6 cellular contexts compared by ENCODE assay signal in the genomic region with DNA sequence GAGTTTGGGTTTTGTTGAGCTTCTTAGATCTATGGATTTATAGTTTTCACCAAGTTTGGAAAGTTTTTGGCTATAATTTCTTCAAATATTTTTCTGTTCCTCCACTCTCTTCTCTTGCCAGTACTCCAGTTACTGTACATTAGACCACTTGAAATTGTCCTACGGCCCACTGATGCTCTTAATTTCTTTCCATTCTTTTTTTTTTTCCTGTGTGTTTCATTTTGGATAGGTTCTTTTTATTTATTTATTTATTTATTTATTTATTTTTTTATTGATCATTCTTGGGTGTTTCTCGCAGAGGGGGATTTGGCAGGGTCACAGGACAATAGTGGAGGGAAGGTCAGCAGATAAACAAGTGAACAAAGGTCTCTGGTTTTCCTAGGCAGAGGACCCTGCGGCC. TPM values are rescaled to one million over a fixed set of nuclear protein-coding genes. Genes with fewer than 3 reads are reported as not detected.
DNase-seq lines count a peak whose midpoint lies in the region; ATAC-seq and TF ChIP-seq lines count a peak whose summit lies in the region.
"Not testable (repeated sequence)": the region's sequence is repeated elsewhere in the genome, so short reads cannot be mapped to it uniquely, and the experiment has no call there.

No MANE protein-coding gene starts in this region.

- peaks cover 23 to 55% (median 45%) of the 10 kb centered on the region in 4 donors for H3K4me1 Mint-ChIP-seq in CD4-positive, CD25-positive, alpha-beta regulatory T cell
- H3K4me1 Mint-ChIP-seq in T-helper 17 cell = peaks cover 45% of the 10 kb centered on the region
- peaks cover 54% of the 10 kb centered on the region for H3K4me1 Mint-ChIP-seq in activated naive CD4-positive, alpha-beta T cell treated with anti-CD3 and anti-CD28 coated beads, Interleukin-2, amount 50 U/mL, for 24 hours
- H3K4me1 Mint-ChIP-seq in glutamatergic neuron (ENCODE audit: low read depth, unreplicated experiment) = peaks cover 10% of the 10 kb centered on the region
- H3K4me1 Mint-ChIP-seq in stimulated activated naive CD8-positive, alpha-beta T cell treated with anti-CD3 and anti-CD28 coated beads, Interleukin-15, Interleukin-2, amounts not matched to agents 100 ng/mL and 50 ng/mL, for 24 hours (ENCODE audit: low read depth) = peaks cover 32% of the 10 kb centered on the region

- H3K27me3 ChIP-seq in CD4-positive, CD25-positive, alpha-beta regulatory T cell (ENCODE audit: control insufficient read depth, insufficient read depth, low read length); ectodermal cell (ENCODE audit: control insufficient read depth, insufficient read depth, low read length, poor library complexity, severe bottlenecking): not testable (repeated sequence)

- not testable (repeated sequence) for TF ChIP-seq CTCF in glutamatergic neuron (IDR thresholded peaks at IDR 0.05; ENCODE audit: partially characterized antibody, unreplicated experiment)

- H3K9me3 ChIP-seq in CD4-positive, CD25-positive, alpha-beta regulatory T cell (ENCODE audit: control insufficient read depth in 2 of 2, low read length in 2 of 2); T-helper 17 cell (ENCODE audit: control insufficient read depth, low read length, poor library complexity, severe bottlenecking); ectodermal cell (ENCODE audit: control insufficient read depth, low read length): not testable (repeated sequence)

- not testable (repeated sequence) for H3K4me3 Mint-ChIP-seq in CD4-positive, CD25-positive, alpha-beta regulatory T cell; T-helper 17 cell; activated naive CD4-positive, alpha-beta T cell treated with anti-CD3 and anti-CD28 coated beads, Interleukin-2, amount 50 U/mL, for 24 hours; glutamatergic neuron (ENCODE audit: unreplicated experiment); stimulated activated naive CD8-positive, alpha-beta T cell treated with anti-CD3 and anti-CD28 coated beads, Interleukin-15, Interleukin-2, amounts not matched to agents 100 ng/mL and 50 ng/mL, for 24 hours

- not testable (repeated sequence) for H3K9me3 Mint-ChIP-seq in CD4-positive, CD25-positive, alpha-beta regulatory T cell; activated naive CD4-positive, alpha-beta T cell treated with anti-CD3 and anti-CD28 coated beads, Interleukin-2, amount 50 U/mL, for 24 hours; glutamatergic neuron (ENCODE audit: unreplicated experiment); stimulated activated naive CD8-positive, alpha-beta T cell treated with anti-CD3 and anti-CD28 coated beads, Interleukin-15, Interleukin-2, amounts not matched to agents 100 ng/mL and 50 ng/mL, for 24 hours

- H3K4me3 ChIP-seq in CD4-positive, CD25-positive, alpha-beta regulatory T cell (ENCODE audit: low read depth, low read length); ectodermal cell (ENCODE audit: insufficient read depth, low read depth, low read length): not testable (repeated sequence)

- not testable (repeated sequence) for H3K27me3 Mint-ChIP-seq in CD4-positive, CD25-positive, alpha-beta regulatory T cell; T-helper 17 cell; activated naive CD4-positive, alpha-beta T cell treated with anti-CD3 and anti-CD28 coated beads, Interleukin-2, amount 50 U/mL, for 24 hours; glutamatergic neuron (ENCODE audit: unreplicated experiment); stimulated activated naive CD8-positive, alpha-beta T cell treated with anti-CD3 and anti-CD28 coated beads, Interleukin-15, Interleukin-2, amounts not matched to agents 100 ng/mL and 50 ng/mL, for 24 hours

- H3K4me1 ChIP-seq in CD4-positive, CD25-positive, alpha-beta regulatory T cell (ENCODE audit: control insufficient read depth, insufficient read depth, low read length, poor library complexity, severe bottlenecking) = peaks cover 15% of the 10 kb centered on the region
- H3K4me1 ChIP-seq in ectodermal cell (ENCODE audit: control insufficient read depth, insufficient read depth, low read length) = not testable (repeated sequence)

- H3K27ac Mint-ChIP-seq in CD4-positive, CD25-positive, alpha-beta regulatory T cell = peak overlapping the region in 2 of 3 donors; percentile 8 to 27
- H3K27ac Mint-ChIP-seq in T-helper 17 cell (peak overlapping the region; percentile 66), glutamatergic neuron (ENCODE audit: unreplicated experiment) (peak overlapping the region; percentile 79)
- H3K27ac Mint-ChIP-seq in activated naive CD4-positive, alpha-beta T cell treated with anti-CD3 and anti-CD28 coated beads, Interleukin-2, amount 50 U/mL, for 24 hours = peak overlapping the region; percentile 65
- H3K27ac Mint-ChIP-seq in stimulated activated naive CD8-positive, alpha-beta T cell treated with anti-CD3 and anti-CD28 coated beads, Interleukin-15, Interleukin-2, amounts not matched to agents 100 ng/mL and 50 ng/mL, for 24 hours = peak overlapping the region; percentile 19

- not testable (repeated sequence) for H3K36me3 ChIP-seq in CD4-positive, CD25-positive, alpha-beta regulatory T cell (ENCODE audit: control insufficient read depth, insufficient read depth, low read length); ectodermal cell (ENCODE audit: control insufficient read depth, insufficient read depth, low read length)

- not testable (repeated sequence) for DNase-seq in CD4-positive, CD25-positive, alpha-beta regulatory T cell; T-helper 17 cell; glutamatergic neuron

- peaks cover 12% of the 10 kb centered on the region for H3K36me3 Mint-ChIP-seq in CD4-positive, CD25-positive, alpha-beta regulatory T cell
- not testable (repeated sequence) for H3K36me3 Mint-ChIP-seq in T-helper 17 cell (ENCODE audit: low read depth); activated naive CD4-positive, alpha-beta T cell treated with anti-CD3 and anti-CD28 coated beads, Interleukin-2, amount 50 U/mL, for 24 hours; glutamatergic neuron (ENCODE audit: unreplicated experiment)
- peaks cover 21% of the 10 kb centered on the region for H3K36me3 Mint-ChIP-seq in stimulated activated naive CD8-positive, alpha-beta T cell treated with anti-CD3 and anti-CD28 coated beads, Interleukin-15, Interleukin-2, amounts not matched to agents 100 ng/mL and 50 ng/mL, for 24 hours (ENCODE audit: low read depth)

- H3K27ac ChIP-seq in CD4-positive, CD25-positive, alpha-beta regulatory T cell (ENCODE audit: insufficient read depth, low read length, poor library complexity, severe bottlenecking) = not testable (repeated sequence)
- peak overlapping the region; percentile 3 for H3K27ac ChIP-seq in ectodermal cell (ENCODE audit: insufficient read depth, low read depth, low read length, poor library complexity, severe bottlenecking)

- 91 to 100% methylated on average over 1 of the region's 3 CpGs for WGBS in ectodermal cell, 2 experiments

- not testable (repeated sequence) for ATAC-seq in CD4-positive, CD25-positive, alpha-beta regulatory T cell (ENCODE audit: low read depth in 2 of 2); T-helper 17 cell

RNA-seq across cellular contexts. Expression of a gene that starts 6.8 kb away (rescaled TPM):
- total RNA-seq in CD4-positive, CD25-positive, alpha-beta regulatory T cell = 33.9 TPM
- 10 to 100 TPM; 15.4 to 23.1 (median 17.2) TPM for polyA plus RNA-seq in CD4-positive, CD25-positive, alpha-beta regulatory T cell
- total RNA-seq in T-helper 17 cell (10 to 100 TPM; 31.5 to 36.5 TPM), glutamatergic neuron (ENCODE audit: unreplicated experiment) (57.5 TPM)
- 37.9 TPM for polyA plus RNA-seq in ectodermal cell (2013, experiment 1 of 4)
- 38.5 TPM for polyA plus RNA-seq in ectodermal cell (2013, experiment 2 of 4)
- polyA plus RNA-seq in ectodermal cell (2013, experiment 3 of 4) = 28.7 TPM
- 41.7 TPM for polyA plus RNA-seq in ectodermal cell (2013, experiment 4 of 4)

RNA-seq across cellular contexts. Expression of a gene that starts 24.0 kb away (rescaled TPM):
- total RNA-seq in CD4-positive, CD25-positive, alpha-beta regulatory T cell = 10.6 TPM
- polyA plus RNA-seq in CD4-positive, CD25-positive, alpha-beta regulatory T cell = 10 to 100 TPM; 10.3 to 12.5 (median 11.5) TPM
- total RNA-seq in T-helper 17 cell (10 to 100 TPM in 1 of 2 donors, 1 to 10 TPM in 1; 9.0 to 10.9 TPM), glutamatergic neuron (ENCODE audit: unreplicated experiment) (9.9 TPM)
- polyA plus RNA-seq in ectodermal cell (2013, experiment 1 of 4) = 2.5 TPM
- 3.1 TPM for polyA plus RNA-seq in ectodermal cell (2013, experiment 2 of 4)
- polyA plus RNA-seq in ectodermal cell (2013, experiment 3 of 4) = 2.3 TPM
- polyA plus RNA-seq in ectodermal cell (2013, experiment 4 of 4) = 2.7 TPM

RNA-seq across cellular contexts. Expression of a gene that starts 35.2 kb away (rescaled TPM):
- 31.4 TPM for total RNA-seq in CD4-positive, CD25-positive, alpha-beta regulatory T cell
- 1 to 10 TPM; 6.5 to 7.4 (median 6.9) TPM for polyA plus RNA-seq in CD4-positive, CD25-positive, alpha-beta regulatory T cell
- total RNA-seq in T-helper 17 cell = 10 to 100 TPM; 23.9 to 29.5 TPM
- 48.7 TPM for polyA plus RNA-seq in ectodermal cell (2013, experiment 1 of 4)
- 54.4 TPM for polyA plus RNA-seq in ectodermal cell (2013, experiment 2 of 4)
- polyA plus RNA-seq in ectodermal cell (2013, experiment 3 of 4) = 46.4 TPM
- 52.4 TPM for polyA plus RNA-seq in ectodermal cell (2013, experiment 4 of 4)
- 43.2 TPM for total RNA-seq in glutamatergic neuron (ENCODE audit: unreplicated experiment)

Comparison
In these comparisons a context has a peak if more than half of its experiments do, and no peak if none do; other contexts are left out.
1. H3K27ac Mint-ChIP-seq: peak in every context shown above with its lines; median percentile 79 in glutamatergic neuron; 66 in T-helper 17 cell; 65 in activated naive CD4-positive, alpha-beta T cell treated with anti-CD3 and anti-CD28 coated beads, Interleukin-2, amount 50 U/mL, for 24 hours; 19 in stimulated activated naive CD8-positive, alpha-beta T cell treated with anti-CD3 and anti-CD28 coated beads, Interleukin-15, Interleukin-2, amounts not matched to agents 100 ng/mL and 50 ng/mL, for 24 hours; 18 in CD4-positive, CD25-positive, alpha-beta regulatory T cell.